19 cellular contexts compared by ENCODE assay signal in genomic region chr18:43680096-43680495, GRCh38.
DNase-seq lines count a peak whose midpoint lies in the region; TF ChIP-seq lines count a peak whose summit lies in the region.
"Had no signal": no experiment of that assay in that cellular context is flagged by ENCODE, and none has a peak within 500 bp of the region (broad histone marks: within the 10 kb centered on the region; RNA-seq: fewer than 3 reads in every experiment).

No MANE protein-coding gene starts in this region.

- H3K27ac ChIP-seq in ascending aorta, result no peak overlapping the region
- H3K27ac ChIP-seq: BLaER1 treated with 17β-estradiol and CSF1 and Interleukin-3, amounts not matched to agents 10 nM and 100 nM; PC-9; RWPE1 had no signal

- in situ Hi-C loops in KBM-7 (cut with MboI; ENCODE audit: low pct_unique_long_range_greater_than_20kb, low sequenced_read_pairs), result no loop called here

- no peaks in the 10 kb centered on the region for H3K36me3 ChIP-seq in ascending aorta
- H3K36me3 ChIP-seq: BLaER1 treated with 17β-estradiol and CSF1 and Interleukin-3, amounts not matched to agents 10 nM and 100 nM had no signal

- TF ChIP-seq CTCF in fibroblast of the aortic adventitia (IDR thresholded peaks at IDR 0.05; ENCODE audit: insufficient read depth, low read length), result no peak
- no peak for TF ChIP-seq CTCF in progenitor cell of endocrine pancreas (IDR thresholded peaks at IDR 0.05; ENCODE audit: unreplicated experiment)
- TF ChIP-seq CTCF in ascending aorta (IDR thresholded peaks at IDR 0.05), result no peak

- no peak overlapping the region for H3K27ac Mint-ChIP-seq in progenitor cell of endocrine pancreas
- H3K27ac Mint-ChIP-seq: CD8-positive, alpha-beta T cell; HFFc6 had no signal

- no peak overlapping the region for H3K4me3 Mint-ChIP-seq in progenitor cell of endocrine pancreas (ENCODE audit: low read depth)
- H3K4me3 Mint-ChIP-seq: CD8-positive, alpha-beta T cell; HFFc6 had no signal

- no peaks in the 10 kb centered on the region for H3K27me3 ChIP-seq in ascending aorta
- H3K27me3 ChIP-seq: BLaER1 treated with 17β-estradiol and CSF1 and Interleukin-3, amounts not matched to agents 10 nM and 100 nM had no signal

- no peak overlapping the region for H3K4me3 ChIP-seq in fibroblast of the aortic adventitia (ENCODE audit: low read depth, low read length)
- no peak overlapping the region for H3K4me3 ChIP-seq in ascending aorta
- H3K4me3 ChIP-seq: BLaER1 treated with 17β-estradiol and CSF1 and Interleukin-3, amounts not matched to agents 10 nM and 100 nM; PC-9 had no signal

- H3K4me1 ChIP-seq in ascending aorta, result no peaks in the 10 kb centered on the region
- H3K4me1 ChIP-seq: BLaER1 treated with 17β-estradiol and CSF1 and Interleukin-3, amounts not matched to agents 10 nM and 100 nM had no signal

- H3K4me1 Mint-ChIP-seq in progenitor cell of endocrine pancreas (ENCODE audit: low read depth), result peaks cover 6% of the 10 kb centered on the region

- intact Hi-C loops in ascending aorta (cut with DNase I), result no loop called here

- no peaks in the 10 kb centered on the region for H3K27me3 Mint-ChIP-seq in progenitor cell of endocrine pancreas

- no peaks in the 10 kb centered on the region for H3K9me3 ChIP-seq in ascending aorta
- H3K9me3 ChIP-seq: BLaER1 treated with 17β-estradiol and CSF1 and Interleukin-3, amounts not matched to agents 10 nM and 100 nM had no signal

- peaks cover 14% of the 10 kb centered on the region for H3K9me3 Mint-ChIP-seq in progenitor cell of endocrine pancreas (ENCODE audit: low read depth)
- H3K9me3 Mint-ChIP-seq: HFFc6 had no signal

- DNase-seq in GM03348 (ENCODE audit: low spot score), result peak; percentile 17
- peak; percentile 49 for DNase-seq in dedifferentiated amniotic fluid mesenchymal stem cell (ENCODE audit: extremely low spot score)
- DNase-seq in fibroblast of the aortic adventitia (ENCODE audit: low read depth), result peak; percentile 58
- no peak for DNase-seq in progenitor cell of endocrine pancreas (ENCODE audit: low spot score, unreplicated experiment)
- DNase-seq in stimulated activated CD8-positive, alpha-beta memory T cell treated with anti-CD3 and anti-CD28 coated beads, Interleukin-4, amount 100 ng/mL, for 48 hours, result no peak
- DNase-seq in ascending aorta (ENCODE audit: low spot score in 2 of 2), result no peak
- DNase-seq in KBM-7, result no peak
- DNase-seq: CD8-positive, alpha-beta T cell; DMS53; HFFc6; KG1; NCI-H1436; NCI-H2029; NCI-H345; NCI-H524 treated with DMSO at 0.1 percent for 48 hours; PC-9; SIG-M5 had no signal

- H3K36me3 Mint-ChIP-seq in progenitor cell of endocrine pancreas (ENCODE audit: insufficient read depth), result no peaks in the 10 kb centered on the region
- H3K36me3 Mint-ChIP-seq: CD8-positive, alpha-beta T cell had no signal

Comparison
In these comparisons a context has a peak if more than half of its experiments do, and no peak if none do; other contexts are left out.
1. DNase-seq: peak in GM03348 (single experiment), dedifferentiated amniotic fluid mesenchymal stem cell (single experiment) and fibroblast of the aortic adventitia (single experiment); none in progenitor cell of endocrine pancreas (single experiment), stimulated activated CD8-positive, alpha-beta memory T cell treated with anti-CD3 and anti-CD28 coated beads, Interleukin-4, amount 100 ng/mL, for 48 hours (single experiment), ascending aorta (0 of 2) and KBM-7 (single experiment).